18 cellular contexts compared by ENCODE assay signal in the genomic region with DNA sequence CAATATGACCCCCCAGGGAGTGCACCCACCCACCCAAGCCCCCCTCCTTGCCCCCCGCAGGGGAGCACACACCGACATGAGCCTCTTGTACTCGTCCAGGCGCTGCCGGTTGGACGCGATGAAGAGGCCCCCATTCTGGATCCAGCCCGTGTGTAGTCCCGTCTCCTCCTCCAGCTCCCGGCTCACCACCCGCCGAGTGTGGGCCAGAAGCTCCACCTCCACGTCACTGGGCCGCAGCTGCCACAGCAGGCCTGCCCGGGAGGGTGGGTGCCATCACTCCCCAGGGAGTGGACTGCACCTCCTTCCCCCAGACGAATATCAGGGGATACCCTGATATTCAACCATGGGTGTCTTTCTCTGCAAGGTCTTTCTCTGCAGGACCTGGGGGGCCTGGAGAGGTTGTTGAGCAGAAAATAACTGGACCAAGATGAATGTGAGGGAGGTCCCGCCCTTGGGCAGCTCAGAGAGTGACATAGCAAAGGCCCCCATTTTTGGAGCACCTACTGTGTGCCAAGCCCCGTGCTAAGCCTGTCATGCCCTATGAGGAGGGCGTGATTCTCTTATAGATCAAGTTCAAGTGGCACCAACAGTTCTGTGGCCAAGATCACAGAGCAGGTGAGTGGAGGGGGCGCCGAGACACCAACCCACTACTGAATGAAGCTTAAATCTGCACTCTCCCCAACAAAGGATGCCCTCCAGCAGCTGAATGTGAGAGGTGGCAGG. TPM values are rescaled to one million over a fixed set of nuclear protein-coding genes. Genes with fewer than 3 reads are reported as not detected.
DNase-seq lines count a peak whose midpoint lies in the region; ATAC-seq and TF ChIP-seq lines count a peak whose summit lies in the region.
"Had no signal": no experiment of that assay in that cellular context is flagged by ENCODE, and none has a peak within 500 bp of the region (broad histone marks: within the 10 kb centered on the region; RNA-seq: fewer than 3 reads in every experiment).

No MANE protein-coding gene starts in this region.

- H3K9me2 ChIP-seq in OCI-LY7 (ENCODE audit: insufficient read depth, low read length), result no peaks in the 10 kb centered on the region
- H3K9me2 ChIP-seq: SK-N-SH had no signal

- intact Hi-C loops in Right ventricle myocardium superior (cut with DNase I) (no loop called here), OCI-LY7 (cut with micrococcal nuclease; ENCODE audit: unreplicated experiment) (no loop called here)

- no peaks in the 10 kb centered on the region for H3K9me3 ChIP-seq in right atrium auricular region
- H3K9me3 ChIP-seq in OCI-LY7 (ENCODE audit: low read length), result no peaks in the 10 kb centered on the region
- H3K9me3 ChIP-seq: ascending aorta, lower lobe of right lung, SK-N-SH, uterus had no signal

- peaks cover 4% of the 10 kb centered on the region for H3K4me1 Mint-ChIP-seq in neural crest cell
- H3K4me1 Mint-ChIP-seq in stimulated activated memory B cell treated with anti-CD40 and anti-IgM and Interleukin-4, amounts not matched to agents 10 μg/mL and 1 μg/mL and 100 μg/mL, for 72 hours, result peaks cover 38% of the 10 kb centered on the region

- H3K36me3 Mint-ChIP-seq in neural crest cell (ENCODE audit: low read depth), result no peaks in the 10 kb centered on the region
- H3K36me3 Mint-ChIP-seq in stimulated activated memory B cell treated with anti-CD40 and anti-IgM and Interleukin-4, amounts not matched to agents 10 μg/mL and 1 μg/mL and 100 μg/mL, for 72 hours, result no peaks in the 10 kb centered on the region
- H3K36me3 Mint-ChIP-seq: naive thymus-derived CD4-positive, alpha-beta T cell had no signal

- H3K27me3 ChIP-seq in right atrium auricular region, result no peaks in the 10 kb centered on the region
- H3K27me3 ChIP-seq: ascending aorta, uterus had no signal

- H3K27ac ChIP-seq in right atrium auricular region (no peak overlapping the region), OCI-LY7 (ENCODE audit: low read depth, low read length, poor library complexity, severe bottlenecking) (no peak overlapping the region)
- H3K27ac ChIP-seq: ascending aorta, lower lobe of right lung, uterus had no signal

- ATAC-seq in Right ventricle myocardium superior (ENCODE audit: poor library complexity), result no peak
- no peak for ATAC-seq in stimulated activated memory B cell treated with anti-CD40 and anti-IgM and Interleukin-4, amounts not matched to agents 10 μg/mL and 1 μg/mL and 100 μg/mL, for 72 hours
- ATAC-seq: GM12878, lower lobe of right lung had no signal

- H3K4me3 ChIP-seq in right atrium auricular region (no peak overlapping the region), OCI-LY7 (ENCODE audit: low read depth, low read length, poor library complexity, severe bottlenecking) (no peak overlapping the region)
- H3K4me3 ChIP-seq: ascending aorta, GM12878, lower lobe of right lung, uterus had no signal

- H3K79me2 ChIP-seq in OCI-LY7 (ENCODE audit: insufficient read depth, low read depth, low read length), result no peaks in the 10 kb centered on the region

- BruUV-seq in OCI-LY7 (replicated peaks; lab: Mats Ljungman, UMichigan), result no TSS peak

- no peak overlapping the region for H3K4me3 Mint-ChIP-seq in neural crest cell
- no peak overlapping the region for H3K4me3 Mint-ChIP-seq in stimulated activated memory B cell treated with anti-CD40 and anti-IgM and Interleukin-4, amounts not matched to agents 10 μg/mL and 1 μg/mL and 100 μg/mL, for 72 hours
- H3K4me3 Mint-ChIP-seq: naive thymus-derived CD4-positive, alpha-beta T cell had no signal

- H4K20me1 ChIP-seq in OCI-LY7 (ENCODE audit: insufficient read depth, low read length), result no peaks in the 10 kb centered on the region

- no peaks in the 10 kb centered on the region for H3K27me3 Mint-ChIP-seq in neural crest cell (ENCODE audit: low read depth)
- peaks cover 41% of the 10 kb centered on the region for H3K27me3 Mint-ChIP-seq in stimulated activated memory B cell treated with anti-CD40 and anti-IgM and Interleukin-4, amounts not matched to agents 10 μg/mL and 1 μg/mL and 100 μg/mL, for 72 hours
- H3K27me3 Mint-ChIP-seq: naive thymus-derived CD4-positive, alpha-beta T cell had no signal

- no peaks in the 10 kb centered on the region for H3K36me3 ChIP-seq in right atrium auricular region
- H3K36me3 ChIP-seq in OCI-LY7 (ENCODE audit: insufficient read depth, low read length), result no peaks in the 10 kb centered on the region
- H3K36me3 ChIP-seq: ascending aorta, lower lobe of right lung, uterus had no signal

- no peak overlapping the region for H2AFZ ChIP-seq in OCI-LY7 (ENCODE audit: low read length)

- POLR2A ChIA-PET in OCI-LY7 (lab: Charles Lee), result no interaction called here

- no peak overlapping the region for H3K4me2 ChIP-seq in OCI-LY7 (ENCODE audit: low read length)
- H3K4me2 ChIP-seq: SK-N-SH had no signal

- CTCF ChIA-PET in OCI-LY7 (lab: Charles Lee; ENCODE audit: unreplicated experiment), result no interaction called here

- H3K4me1 ChIP-seq in right atrium auricular region, result peaks cover 0 to 3% of the 10 kb centered on the region in 2 donors
- peaks cover 10% of the 10 kb centered on the region for H3K4me1 ChIP-seq in OCI-LY7 (ENCODE audit: insufficient read depth, low read length, poor library complexity, severe bottlenecking)
- H3K4me1 ChIP-seq: ascending aorta, uterus had no signal

- H3K9me3 Mint-ChIP-seq in neural crest cell, result no peaks in the 10 kb centered on the region
- H3K9me3 Mint-ChIP-seq in stimulated activated memory B cell treated with anti-CD40 and anti-IgM and Interleukin-4, amounts not matched to agents 10 μg/mL and 1 μg/mL and 100 μg/mL, for 72 hours, result no peaks in the 10 kb centered on the region
- H3K9me3 Mint-ChIP-seq: activated T-helper 2 cell treated with anti-CD3 and anti-CD28 coated beads, Interferon-gamma antibody, Interleukin-2, Interleukin-4, amounts not matched to agents 10 μg/mL and 5 μg/mL and 100 μg/mL, durations not matched to agents 14 hours and 24 hours and 36 hours had no signal

- TF ChIP-seq CTCF in right atrium auricular region (IDR thresholded peaks at IDR 0.05) (no peak), neural crest cell (conservative IDR thresholded peaks at IDR 0.05) (no peak), OCI-LY7 (conservative IDR thresholded peaks at IDR 0.05; ENCODE audit: low read length) (no peak)

- DNase-seq in Right ventricle myocardium superior, result peak; percentile 29
- no peak for DNase-seq in right atrium auricular region (ENCODE audit: low spot score)
- peak; percentile 13 for DNase-seq in SK-N-DZ (ENCODE audit: low spot score)
- no peak for DNase-seq in neural crest cell (ENCODE audit: low read depth, low spot score)
- peak; percentile 38 for DNase-seq in ureter (ENCODE audit: low spot score)
- no peak for DNase-seq in OCI-LY7 (ENCODE audit: low spot score)
- DNase-seq: activated CD4-positive, alpha-beta T cell treated with anti-CD3 and anti-CD28 coated beads, Interleukin-2, amount 50 U/mL, for 4 hours; activated T-cell treated with anti-CD3 and anti-CD28 coated beads for 4 hours; effector CD8-positive, alpha-beta T cell; lower lobe of right lung; naive thymus-derived CD4-positive, alpha-beta T cell; stimulated activated naive CD4-positive, alpha-beta T cell treated with Interleukin-2 at 50 U/mL for 16 hours; uterus had no signal

- H3K27ac Mint-ChIP-seq in neural crest cell (ENCODE audit: unreplicated experiment), result peak overlapping the region; percentile 50
- no peak overlapping the region for H3K27ac Mint-ChIP-seq in stimulated activated memory B cell treated with anti-CD40 and anti-IgM and Interleukin-4, amounts not matched to agents 10 μg/mL and 1 μg/mL and 100 μg/mL, for 72 hours
- H3K27ac Mint-ChIP-seq: activated T-helper 2 cell treated with anti-CD3 and anti-CD28 coated beads, Interferon-gamma antibody, Interleukin-2, Interleukin-4, amounts not matched to agents 10 μg/mL and 5 μg/mL and 100 μg/mL, durations not matched to agents 14 hours and 24 hours and 36 hours had no signal

RNA-seq across cellular contexts. Expression of a gene that starts 5.6 kb away (rescaled TPM):
- total RNA-seq in Right ventricle myocardium superior (0.94 TPM), right atrium auricular region (under 1 TPM; 0.63 to 0.94 TPM), neural crest cell (4.5 and 4.6 TPM in 2 replicates), ureter (4.1 TPM), OCI-LY7 (2022) (39.4 and 42.8 TPM in 2 replicates)
- polyA plus RNA-seq in SK-N-DZ (2014; cell fraction: cytosol; rRNA removed), result 3.2 and 3.3 TPM in 2 replicates
- 4.7 and 8.5 TPM in 2 replicates for polyA plus RNA-seq in SK-N-DZ (2014; cell fraction: nucleus; rRNA removed)
- 52.3 and 60.8 TPM in 2 replicates for total RNA-seq in OCI-LY7 (2014; rRNA removed; shearing (Covaris generic))

Comparison
In these comparisons a context has a peak if more than half of its experiments do, and no peak if none do; other contexts are left out.
1. DNase-seq: peak in Right ventricle myocardium superior (single experiment), SK-N-DZ (single experiment) and ureter (single experiment); none in right atrium auricular region (single experiment), neural crest cell (single experiment) and OCI-LY7 (single experiment).